ENCODE assay signal across 2 cellular contexts in the genomic region with DNA sequence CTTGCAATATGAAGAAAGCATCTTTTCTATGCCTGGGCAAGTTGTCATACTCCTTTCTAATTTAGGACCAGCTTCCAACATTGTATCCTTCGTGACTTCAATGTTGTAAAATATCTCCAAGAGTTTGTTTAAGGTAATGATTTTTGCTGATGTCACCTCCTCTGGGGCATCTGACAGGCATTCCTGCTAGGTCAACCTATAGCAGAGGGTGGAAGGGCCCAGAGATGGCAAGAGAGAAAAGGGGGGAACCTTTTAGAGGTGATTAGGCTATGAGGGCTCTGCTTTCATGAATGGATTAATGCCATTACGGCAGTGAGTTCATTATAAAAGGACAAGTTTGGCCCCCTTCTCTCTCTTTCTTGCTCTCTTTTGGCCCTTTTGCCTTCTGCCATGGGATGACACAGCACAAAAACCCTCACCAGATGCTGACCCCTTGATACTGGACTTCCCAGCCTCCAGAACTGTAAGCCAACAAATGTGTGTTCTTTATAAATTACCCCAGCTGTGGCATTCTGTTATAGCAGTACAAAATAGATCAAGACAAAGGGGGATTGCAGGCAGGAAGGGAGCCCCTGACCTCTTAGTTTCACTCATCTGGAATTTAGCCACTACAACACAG.
TF ChIP-seq lines count a peak whose summit lies in the region.

No MANE protein-coding gene starts in this region.

TF ChIP-seq in GM23338, 12 proteins besides CTCF, POLR2A, EP300 and RAD21 (continues in another document):
- TF ChIP-seq EZH2phosphoT487 (IDR thresholded peaks at IDR 0.05; ENCODE audit: unreplicated experiment) (no peak), STAT1 (IDR thresholded peaks at IDR 0.05; ENCODE audit: unreplicated experiment) (no peak), REST (IDR thresholded peaks at IDR 0.05; ENCODE audit: unreplicated experiment) (no peak), POLR2AphosphoS5 (IDR thresholded peaks at IDR 0.05; ENCODE audit: low read depth) (no peak), NANOG (IDR thresholded peaks at IDR 0.05; ENCODE audit: borderline replicate concordance) (no peak), ETS1 (IDR thresholded peaks at IDR 0.05) (no peak), JUNB (IDR thresholded peaks at IDR 0.05; ENCODE audit: unreplicated experiment) (no peak), ZNF331 (CRISPR knock-in tag; IDR thresholded peaks at IDR 0.05; ENCODE audit: low read depth) (no peak), EZH2 (IDR thresholded peaks at IDR 0.05; ENCODE audit: low read depth, unreplicated experiment) (no peak), ZNF114 (CRISPR knock-in tag; IDR thresholded peaks at IDR 0.05) (no peak), CREB1 (CRISPR knock-in tag; IDR thresholded peaks at IDR 0.05; ENCODE audit: low read depth) (no peak)

TF ChIP-seq in WTC11, 78 proteins besides CTCF, POLR2A, EP300 and RAD21:
- TF ChIP-seq USF1 (CRISPR knock-in tag; IDR thresholded peaks at IDR 0.05) (no peak), ZNF532 (CRISPR knock-in tag; IDR thresholded peaks at IDR 0.05; ENCODE audit: borderline replicate concordance) (no peak), MYBL2 (CRISPR knock-in tag; IDR thresholded peaks at IDR 0.05) (no peak), TEAD1 (CRISPR knock-in tag; IDR thresholded peaks at IDR 0.05) (no peak), TEAD4 (CRISPR knock-in tag; IDR thresholded peaks at IDR 0.05) (no peak), SOX15 (CRISPR knock-in tag; IDR thresholded peaks at IDR 0.05) (no peak), RELA (CRISPR knock-in tag; IDR thresholded peaks at IDR 0.05; ENCODE audit: borderline replicate concordance) (no peak), FOXK1 (CRISPR knock-in tag; IDR thresholded peaks at IDR 0.05) (no peak), PRDM15 (CRISPR knock-in tag; IDR thresholded peaks at IDR 0.05) (no peak)
- TF ChIP-seq, protein P1, sequence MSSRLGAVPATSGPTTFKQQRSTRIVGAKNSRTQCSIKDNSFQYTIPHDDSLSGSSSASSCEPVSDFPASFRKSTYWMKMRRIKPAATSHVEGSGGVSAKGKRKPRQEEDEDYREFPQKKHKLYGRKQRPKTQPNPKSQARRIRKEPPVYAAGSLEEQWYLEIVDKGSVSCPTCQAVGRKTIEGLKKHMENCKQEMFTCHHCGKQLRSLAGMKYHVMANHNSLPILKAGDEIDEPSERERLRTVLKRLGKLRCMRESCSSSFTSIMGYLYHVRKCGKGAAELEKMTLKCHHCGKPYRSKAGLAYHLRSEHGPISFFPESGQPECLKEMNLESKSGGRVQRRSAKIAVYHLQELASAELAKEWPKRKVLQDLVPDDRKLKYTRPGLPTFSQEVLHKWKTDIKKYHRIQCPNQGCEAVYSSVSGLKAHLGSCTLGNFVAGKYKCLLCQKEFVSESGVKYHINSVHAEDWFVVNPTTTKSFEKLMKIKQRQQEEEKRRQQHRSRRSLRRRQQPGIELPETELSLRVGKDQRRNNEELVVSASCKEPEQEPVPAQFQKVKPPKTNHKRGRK (CRISPR knock-in tag; IDR thresholded peaks at IDR 0.05; ENCODE audit: borderline replicate concordance): no peak
- TF ChIP-seq, protein P2, sequence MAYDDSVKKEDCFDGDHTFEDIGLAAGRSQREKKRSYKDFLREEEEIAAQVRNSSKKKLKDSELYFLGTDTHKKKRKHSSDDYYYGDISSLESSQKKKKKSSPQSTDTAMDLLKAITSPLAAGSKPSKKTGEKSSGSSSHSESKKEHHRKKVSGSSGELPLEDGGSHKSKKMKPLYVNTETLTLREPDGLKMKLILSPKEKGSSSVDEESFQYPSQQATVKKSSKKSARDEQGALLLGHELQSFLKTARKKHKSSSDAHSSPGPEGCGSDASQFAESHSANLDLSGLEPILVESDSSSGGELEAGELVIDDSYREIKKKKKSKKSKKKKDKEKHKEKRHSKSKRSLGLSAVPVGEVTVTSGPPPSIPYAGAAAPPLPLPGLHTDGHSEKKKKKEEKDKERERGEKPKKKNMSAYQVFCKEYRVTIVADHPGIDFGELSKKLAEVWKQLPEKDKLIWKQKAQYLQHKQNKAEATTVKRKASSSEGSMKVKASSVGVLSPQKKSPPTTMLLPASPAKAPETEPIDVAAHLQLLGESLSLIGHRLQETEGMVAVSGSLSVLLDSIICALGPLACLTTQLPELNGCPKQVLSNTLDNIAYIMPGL (CRISPR knock-in tag; IDR thresholded peaks at IDR 0.05): no peak
